Comparison of ENCODE assay signal across 9 cellular contexts in the genomic region with DNA sequence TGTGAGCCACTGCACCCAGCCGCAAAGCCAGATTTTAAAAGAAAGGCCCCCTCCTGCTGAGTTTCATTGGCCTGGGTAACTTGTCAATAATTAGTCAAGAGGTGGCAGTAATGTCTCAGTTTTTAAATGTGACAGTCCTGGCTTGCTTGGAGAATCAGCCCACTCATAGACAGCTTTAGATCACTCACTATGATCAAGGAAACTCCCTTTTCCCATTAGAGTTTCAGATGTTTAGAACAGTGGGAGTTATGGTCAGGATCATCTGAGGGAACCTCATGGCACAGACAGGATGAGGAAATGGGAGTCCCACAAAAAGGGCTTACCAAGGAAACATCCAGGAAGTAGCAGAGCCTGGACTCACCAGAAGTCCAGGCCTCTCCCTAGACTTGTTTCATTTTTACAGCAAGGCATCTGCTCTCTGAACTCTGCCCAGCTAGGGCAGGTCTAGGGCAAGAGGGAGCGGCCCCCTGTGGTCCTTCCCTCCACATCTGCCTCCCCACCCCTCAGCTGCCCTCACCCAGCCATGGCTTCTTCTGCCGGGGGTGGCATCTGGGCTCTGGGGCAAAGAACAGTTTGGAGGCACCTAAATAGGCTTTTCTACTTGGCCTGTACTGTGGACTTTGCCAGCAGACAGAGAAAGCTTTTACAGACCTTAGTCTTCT. TPM values are rescaled to one million over a fixed set of nuclear protein-coding genes. Genes with fewer than 3 reads are reported as not detected.
DNase-seq lines count a peak whose midpoint lies in the region; ATAC-seq and TF ChIP-seq lines count a peak whose summit lies in the region.
"Had no signal": no experiment of that assay in that cellular context is flagged by ENCODE, and none has a peak within 500 bp of the region (broad histone marks: within the 10 kb centered on the region; RNA-seq: fewer than 3 reads in every experiment).

No MANE protein-coding gene starts in this region.

- intact Hi-C loops in activated CD4-positive, alpha-beta T cell treated with anti-CD3 and anti-CD28 coated beads for 36 hours (cut with DNase I, micrococcal nuclease), result loop anchor here (1.0 kb wide), 2 partner anchors 245 to 252 kb away; no protein-coding TSS in a partner anchor

- peak; percentile 11 for DNase-seq in activated CD4-positive, alpha-beta T cell treated with anti-CD3 and anti-CD28 coated beads for 36 hours
- no peak for DNase-seq in activated CD4-positive, alpha-beta T cell treated with anti-CD3 and anti-CD28 coated beads for 1 hour
- DNase-seq in HS-5 (ENCODE audit: low read depth) (peak; percentile 23), SK-MEL-5 (ENCODE audit: low read depth, low spot score) (peak; percentile 88), fibroblast of pulmonary artery (ENCODE audit: low read depth) (peak; percentile 71), putamen (ENCODE audit: low spot score) (peak; percentile 56), NCI-H2171 treated with DMSO at 0.1 percent for 48 hours (lab: John Stamatoyannopoulos, UW) (no peak)

- no peaks in the 10 kb centered on the region for H3K4me1 Mint-ChIP-seq in activated CD4-positive, alpha-beta T cell treated with anti-CD3 and anti-CD28 coated beads for 36 hours

- in situ Hi-C loops in SK-MEL-5 (cut with HindIII; ENCODE audit: low pct_unique_long_range_greater_than_20kb, low sequenced_read_pairs), result no loop called here

- TF ChIP-seq CTCF in fibroblast of pulmonary artery (IDR thresholded peaks at IDR 0.05; ENCODE audit: low read length, missing control alignments), result peak; percentile 37

- peak; percentile 83 for ATAC-seq in activated CD4-positive, alpha-beta T cell treated with anti-CD3 and anti-CD28 coated beads for 36 hours
- no peak for ATAC-seq in HG03432 (IDR thresholded peaks at IDR 0.05; ENCODE audit: unreplicated experiment)

- no peak overlapping the region for H3K4me3 Mint-ChIP-seq in activated CD4-positive, alpha-beta T cell treated with anti-CD3 and anti-CD28 coated beads for 36 hours

- no peaks in the 10 kb centered on the region for H3K9me3 Mint-ChIP-seq in activated CD4-positive, alpha-beta T cell treated with anti-CD3 and anti-CD28 coated beads for 36 hours (ENCODE audit: low read depth)

- H3K36me3 Mint-ChIP-seq in activated CD4-positive, alpha-beta T cell treated with anti-CD3 and anti-CD28 coated beads for 36 hours (ENCODE audit: low read depth), result no peaks in the 10 kb centered on the region

- H3K27ac Mint-ChIP-seq in activated CD4-positive, alpha-beta T cell treated with anti-CD3 and anti-CD28 coated beads for 36 hours, result no peak overlapping the region

- POLR2A ChIA-PET in activated CD4-positive, alpha-beta T cell treated with anti-CD3 and anti-CD28 coated beads for 36 hours (lab: Charles Lee), result no interaction called here

- no peak overlapping the region for H3K4me3 ChIP-seq in fibroblast of pulmonary artery (replicated peaks; ENCODE audit: low read depth, low read length)

- H3K27me3 Mint-ChIP-seq in activated CD4-positive, alpha-beta T cell treated with anti-CD3 and anti-CD28 coated beads for 36 hours, result no peaks in the 10 kb centered on the region

- CTCF ChIA-PET in activated CD4-positive, alpha-beta T cell treated with anti-CD3 and anti-CD28 coated beads for 36 hours (lab: Charles Lee), result interaction anchor here (0.6 to 7.7 kb wide), 10 partner anchors 16 to 634 kb away, joined by 3 to 43 read pairs (median 4); no protein-coding TSS in a partner anchor

RNA-seq across cellular contexts. Expression of a gene that starts 11.2 kb away (rescaled TPM):
- 1 to 10 TPM; 7.3 to 7.7 TPM for total RNA-seq in activated CD4-positive, alpha-beta T cell treated with anti-CD3 and anti-CD28 coated beads for 36 hours
- not detected in 2 replicates for total RNA-seq in SK-MEL-5 (2014; rRNA removed; shearing (Covaris generic))
- 0.09 TPM in 1 of 2 replicates, not detected in the other for polyA plus RNA-seq in SK-MEL-5 (2015; cell fraction: cytosol; rRNA removed)
- 1.2 TPM in 1 of 2 replicates, not detected in the other for polyA plus RNA-seq in SK-MEL-5 (2015; cell fraction: nucleus; rRNA removed)
- total RNA-seq: Daoy had no signal

Comparison
In these comparisons a context has a peak if more than half of its experiments do, and no peak if none do; other contexts are left out.
1. DNase-seq: peak in activated CD4-positive, alpha-beta T cell treated with anti-CD3 and anti-CD28 coated beads for 36 hours (single experiment), HS-5 (single experiment), SK-MEL-5 (single experiment), fibroblast of pulmonary artery (single experiment) and putamen (single experiment); none in activated CD4-positive, alpha-beta T cell treated with anti-CD3 and anti-CD28 coated beads for 1 hour (single experiment) and NCI-H2171 treated with DMSO at 0.1 percent for 48 hours (single experiment).